8 cellular contexts compared by ENCODE assay signal in the genomic region with DNA sequence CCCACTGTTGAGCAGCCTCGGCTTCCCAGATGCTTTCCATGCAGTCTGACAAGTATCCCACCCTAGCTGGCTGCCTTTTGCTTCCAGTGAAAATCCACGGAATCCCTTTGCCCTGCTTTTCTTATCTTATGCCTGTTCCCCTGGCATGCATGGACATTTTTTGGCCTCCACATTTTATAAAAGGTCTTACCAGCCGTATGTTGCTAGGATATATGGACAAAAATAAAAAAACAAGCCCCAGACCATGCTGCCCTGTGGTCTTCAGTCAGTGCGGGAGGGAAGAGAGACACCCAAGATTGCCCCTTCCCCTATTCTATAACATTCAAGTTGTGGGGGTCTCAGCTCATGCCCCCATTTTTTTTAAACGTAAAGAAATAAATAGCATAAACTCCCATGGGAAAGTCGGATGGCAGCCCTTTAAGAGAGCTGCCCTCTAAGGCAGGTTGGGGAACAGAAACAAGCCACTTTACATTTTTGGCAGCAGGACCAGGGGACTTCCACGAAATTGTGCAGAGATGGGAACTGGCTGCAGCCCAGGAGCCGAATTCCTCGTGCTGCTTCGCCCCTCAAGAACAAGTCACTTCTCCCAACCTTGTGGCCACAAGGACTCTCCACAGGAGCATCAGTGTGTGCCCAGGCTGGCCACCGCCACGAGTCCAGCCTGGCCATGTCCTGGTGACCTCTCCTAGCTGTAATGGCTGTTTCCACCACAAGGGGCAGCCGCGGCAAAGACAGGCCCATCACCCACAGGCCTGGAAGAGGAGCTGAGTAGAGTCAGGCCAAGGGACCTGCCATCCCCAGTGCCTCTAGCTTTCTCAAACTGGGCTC.
DNase-seq lines count a peak whose midpoint lies in the region; ATAC-seq, FAIRE-seq and TF ChIP-seq lines count a peak whose summit lies in the region.

No MANE protein-coding gene starts in this region.

- H3K9ac ChIP-seq in HepG2 (ENCODE audit: insufficient read depth, low read depth, low read length) = no peak overlapping the region

- no peak for TF ChIP-seq EP300 in HepG2 (IDR thresholded peaks at IDR 0.05; ENCODE audit: low read depth in 2 of 2, low read length in 2 of 2)
- no peak for TF ChIP-seq EP300 in HepG2 (CRISPR knock-in tag; IDR thresholded peaks at IDR 0.05; ENCODE audit: borderline replicate concordance)

- DNase-seq in activated T-cell treated with anti-CD3 and anti-CD28 coated beads for 1 hour (ENCODE audit: low read depth) (peak; percentile 26), activated T-cell treated with anti-CD3 and anti-CD28 coated beads for 4 hours (no peak), HPDE6-E6E7 (ENCODE audit: extremely low spot score) (peak; percentile 35), UCSD-AML1 (lab: John Stamatoyannopoulos, UW; ENCODE audit: unreplicated experiment) (peak; percentile 76), cerebellum (ENCODE audit: low spot score) (peak; percentile 78), HepG2 (ENCODE audit: low spot score) (peak; percentile 20), T1000 (lab: John Stamatoyannopoulos, UW) (no peak)
- peak; percentile 2 for DNase-seq in stimulated activated CD8-positive, alpha-beta memory T cell treated with anti-CD3 and anti-CD28 coated beads, Interleukin-12 subunit alpha, Interleukin-12 subunit beta, amount 100 ng/mL, for 1 hour (ENCODE audit: low read depth)

- H3K79me2 ChIP-seq in HepG2 (ENCODE audit: insufficient read depth, low read length) = no peaks in the 10 kb centered on the region

- TF ChIP-seq POLR2A in HepG2 (IDR thresholded peaks at IDR 0.05; ENCODE audit: insufficient read depth in 1 of 2, low read depth in 2 of 2, low read length in 2 of 2) = no peak

- H2AFZ ChIP-seq in HepG2 (ENCODE audit: low read length) = no peak overlapping the region

- POLR2A ChIA-PET in HepG2 (lab: Yijun Ruan, JAX) = no interaction called here

- H3K27me3 ChIP-seq in HepG2 (ENCODE audit: control insufficient read depth in 1 of 2, insufficient read depth in 2 of 2, low read length in 2 of 2) = peaks cover 0 to 13% of the 10 kb centered on the region in 2 experiments; a peak in 2 of 5 replicates

- TF ChIP-seq CTCF in HepG2 (CRISPR knock-in tag; IDR thresholded peaks at IDR 0.05) = peak; percentile 81

- H3K36me3 ChIP-seq in HepG2 (replicated peaks in 1 of 2; ENCODE audit: control insufficient read depth in 1 of 2, insufficient read depth in 2 of 2, low read length in 2 of 2) = no peaks in the 10 kb centered on the region

- no TSS peak for BruUV-seq in HepG2 (replicated peaks; lab: Mats Ljungman, UMichigan)

- H3K4me1 ChIP-seq in HepG2 (ENCODE audit: insufficient read depth, low read length) = no peaks in the 10 kb centered on the region

- CTCF ChIA-PET in HepG2 (lab: Yijun Ruan, JAX; ENCODE audit: low intra/inter-chr PET ratio, low total read pairs) = no interaction called here

- H3K4me3 ChIP-seq in HepG2 (replicated peaks in 1 of 3; ENCODE audit: insufficient read depth in 1 of 3, low read depth in 2 of 3, low read length in 3 of 3) = no peak overlapping the region

- no peak overlapping the region for H3K27ac ChIP-seq in HepG2 (ENCODE audit: extremely low read length, insufficient read depth, low read length)

- TF ChIP-seq RAD21 in HepG2 (CRISPR knock-in tag; IDR thresholded peaks at IDR 0.05) = peak; percentile 47; the same call in 1 of the 2 replicates

- intact Hi-C loops in HepG2 (cut with micrococcal nuclease; ENCODE audit: unreplicated experiment) = no loop called here

- no peaks in the 10 kb centered on the region for H3K9me3 ChIP-seq in HepG2 (ENCODE audit: low read length)

- peak; percentile 77 for FAIRE-seq in HepG2 (lab: Jason Lieb, UNC)

- no peaks in the 10 kb centered on the region; the same call in 1 of the 2 replicates for H4K20me1 ChIP-seq in HepG2 (ENCODE audit: insufficient read depth, low read length)

- H3K4me2 ChIP-seq in HepG2 (ENCODE audit: low read depth, low read length) = no peak overlapping the region

- WGBS in HepG2 (ENCODE audit: low lambda C conversion rate) = 16% methylated on average over 6 of the region's 14 CpGs

- peak; percentile 100 for ATAC-seq in HepG2

- in situ Hi-C loops in HepG2 (cut with HindIII; ENCODE audit: extremely low pct_ligation_motif_present, low pct_unique_long_range_greater_than_20kb) = no loop called here

TF ChIP-seq in HepG2, 621 proteins besides CTCF, POLR2A, EP300 and RAD21:
- no peak for TF ChIP-seq HIC2 (CRISPR knock-in tag; IDR thresholded peaks at IDR 0.05; ENCODE audit: low read depth)
- peak; percentile 46; the same call in 1 of the 2 replicates for TF ChIP-seq KDM2A (CRISPR knock-in tag; IDR thresholded peaks at IDR 0.05; ENCODE audit: borderline replicate concordance, low read depth)
- no peak for TF ChIP-seq SRF (IDR thresholded peaks at IDR 0.05; ENCODE audit: low read depth, low read length)
- TF ChIP-seq XRCC5 (optimal IDR thresholded peaks at IDR 0.05; ENCODE audit: low read length) = peak; percentile 91
- TF ChIP-seq STAG1 (CRISPR knock-in tag; IDR thresholded peaks at IDR 0.05) = peak; percentile 77
- no peak for TF ChIP-seq SP1 (IDR thresholded peaks at IDR 0.05)
- no peak for TF ChIP-seq SP1 (CRISPR knock-in tag; IDR thresholded peaks at IDR 0.05)
- TF ChIP-seq CCDC6 (CRISPR knock-in tag; IDR thresholded peaks at IDR 0.05) = no peak

Comparison
In these comparisons a context has a peak if more than half of its experiments do, and no peak if none do; other contexts are left out.
1. DNase-seq: peak in activated T-cell treated with anti-CD3 and anti-CD28 coated beads for 1 hour (single experiment), HPDE6-E6E7 (single experiment), UCSD-AML1 (single experiment), cerebellum (single experiment), HepG2 (single experiment) and stimulated activated CD8-positive, alpha-beta memory T cell treated with anti-CD3 and anti-CD28 coated beads, Interleukin-12 subunit alpha, Interleukin-12 subunit beta, amount 100 ng/mL, for 1 hour (single experiment); none in activated T-cell treated with anti-CD3 and anti-CD28 coated beads for 4 hours (single experiment) and T1000 (single experiment).